9 cellular contexts compared by ENCODE assay signal in the genomic region with DNA sequence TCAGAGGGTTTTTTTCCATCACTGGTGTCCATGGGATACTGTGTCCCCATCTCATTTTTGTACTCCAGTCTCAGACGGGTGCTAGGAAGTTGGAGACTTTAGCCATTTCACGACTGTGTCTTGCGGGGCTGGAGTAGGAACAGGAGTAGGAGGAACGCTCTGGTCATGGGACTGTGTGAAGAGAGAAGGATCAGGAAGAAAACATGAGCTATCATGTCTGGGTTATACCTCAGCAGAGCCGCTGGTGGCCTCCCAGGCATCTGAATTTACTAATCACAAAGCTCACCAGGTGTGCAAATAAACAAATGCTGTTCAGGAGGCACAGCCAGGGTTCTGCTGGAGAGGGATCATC.
DNase-seq lines count a peak whose midpoint lies in the region; ATAC-seq and TF ChIP-seq lines count a peak whose summit lies in the region.
"Had no signal": no experiment of that assay in that cellular context is flagged by ENCODE, and none has a peak within 500 bp of the region (broad histone marks: within the 10 kb centered on the region; RNA-seq: fewer than 3 reads in every experiment).

No MANE protein-coding gene starts in this region.

- H3K4me1 ChIP-seq in HUES6 (ENCODE audit: control insufficient read depth, insufficient read depth, low read length) (peaks cover 42% of the 10 kb centered on the region), hepatocyte (ENCODE audit: insufficient read depth) (peaks cover 54% of the 10 kb centered on the region), thoracic aorta (ENCODE audit: control insufficient read depth in 1 of 2, low read depth in 2 of 2) (peaks cover 26 to 44% of the 10 kb centered on the region in 2 donors)

- H3K9me3 ChIP-seq in HUES6 (ENCODE audit: control insufficient read depth, insufficient read depth, low read depth, low read length) (no peaks in the 10 kb centered on the region), hepatocyte (ENCODE audit: low read depth) (no peaks in the 10 kb centered on the region), thoracic aorta (no peaks in the 10 kb centered on the region)

- H3K4me3 ChIP-seq in HUES6 (ENCODE audit: low read depth, low read length) (no peak overlapping the region), hepatocyte (no peak overlapping the region), thoracic aorta (peak overlapping the region; percentile 12)

- H3K27ac ChIP-seq in HUES6 (ENCODE audit: low read depth, low read length) (no peak overlapping the region), hepatocyte (peak overlapping the region; percentile 88), thoracic aorta (peak overlapping the region; percentile 75 to 89)

- H3K9ac ChIP-seq in HUES6 (ENCODE audit: low read length) = peak overlapping the region; percentile 29
- H3K9ac ChIP-seq: parathyroid adenoma had no signal

- no peaks in the 10 kb centered on the region for H3K27me3 ChIP-seq in HUES6 (ENCODE audit: control insufficient read depth, insufficient read depth, low read length)
- no peaks in the 10 kb centered on the region for H3K27me3 ChIP-seq in hepatocyte
- H3K27me3 ChIP-seq in thoracic aorta (replicated peaks; ENCODE audit: insufficient read depth) = no peaks in the 10 kb centered on the region

- H3K36me3 ChIP-seq in HUES6 (ENCODE audit: control insufficient read depth, insufficient read depth, low read length) = no peaks in the 10 kb centered on the region
- H3K36me3 ChIP-seq in hepatocyte (replicated peaks; ENCODE audit: insufficient read depth, low read depth) = no peaks in the 10 kb centered on the region
- no peaks in the 10 kb centered on the region for H3K36me3 ChIP-seq in thoracic aorta

- peaks cover 80% of the 10 kb centered on the region for H3K79me2 ChIP-seq in hepatocyte

- H4K20me1 ChIP-seq in hepatocyte (ENCODE audit: insufficient read depth, poor library complexity, severe bottlenecking) = peaks cover 6% of the 10 kb centered on the region

- 56% methylated on average over 5 of the region's 5 CpGs for WGBS in hepatocyte (ENCODE audit: low lambda C conversion rate, missing lambda C conversion rate)

- H2AFZ ChIP-seq in hepatocyte = no peak overlapping the region
- H2AFZ ChIP-seq: parathyroid adenoma had no signal

- no peaks in the 10 kb centered on the region for H3K9me2 ChIP-seq in hepatocyte (replicated peaks; ENCODE audit: insufficient read depth)

- H3K4me2 ChIP-seq in hepatocyte = peak overlapping the region; percentile 43

- ATAC-seq in thoracic aorta (ENCODE audit: insufficient number of reproducible peaks, low FRiP score, low read depth) (no peak), GM19324 (IDR thresholded peaks at IDR 0.05; ENCODE audit: low FRiP score, unreplicated experiment) (no peak)

- DNase-seq in SHP77 (lab: John Stamatoyannopoulos, UW) (peak; percentile 63 to 76), hepatocyte (ENCODE audit: low spot score) (no peak), thoracic aorta (ENCODE audit: low spot score) (no peak), cerebellar cortex (ENCODE audit: low spot score) (no peak), NCI-H1436 (lab: John Stamatoyannopoulos, UW) (no peak)
- DNase-seq: T-helper 9 cell had no signal

- no peak for TF ChIP-seq CTCF in hepatocyte (IDR thresholded peaks at IDR 0.05; ENCODE audit: poor library complexity)
- TF ChIP-seq CTCF in thoracic aorta (IDR thresholded peaks at IDR 0.05) = no peak

Comparison
In these comparisons a context has a peak if more than half of its experiments do, and no peak if none do; other contexts are left out.
1. DNase-seq: peak in SHP77 (2 of 2); none in hepatocyte (single experiment), thoracic aorta (single experiment), cerebellar cortex (single experiment) and NCI-H1436 (single experiment).